24 cellular contexts compared by ENCODE assay signal in the genomic region with DNA sequence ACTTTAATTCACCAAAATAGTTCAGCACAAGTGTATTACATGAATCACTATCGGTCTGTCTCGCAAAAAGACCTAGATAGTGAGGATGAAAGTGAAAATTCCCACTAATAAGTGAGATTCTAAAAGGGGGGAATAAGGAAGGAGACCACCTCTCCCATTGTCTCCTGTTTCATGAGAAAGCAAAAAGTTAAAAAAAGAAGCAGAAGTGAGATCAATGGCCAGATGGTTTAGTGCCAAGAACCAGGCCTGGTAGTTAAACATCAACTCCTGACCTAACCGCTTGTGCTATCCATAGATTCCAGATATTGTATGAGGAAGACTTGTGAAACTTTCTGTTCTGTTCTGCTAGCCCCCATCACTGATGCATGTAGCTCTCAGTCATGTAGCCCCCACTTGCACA.
"Had no signal": no experiment of that assay in that cellular context is flagged by ENCODE, and none has a peak within 500 bp of the region (broad histone marks: within the 10 kb centered on the region; RNA-seq: fewer than 3 reads in every experiment).

No MANE protein-coding gene starts in this region.

- H3K4me3 ChIP-seq: breast epithelium, colonic mucosa, dorsolateral prefrontal cortex, hepatocyte, left ventricle myocardium inferior, thyroid gland, upper lobe of right lung had no signal

- ATAC-seq: activated T-cell treated with anti-CD3 and anti-CD28 coated beads, Interleukin-2, amount 50 U/mL, for 4 hours; natural killer cell treated with Interleukin-12 subunit alpha and Interleukin-12 subunit beta and Interleukin-15 and Interleukin-18, amount 100 ng/mL, for 72 hours; upper lobe of right lung; WTC11 had no signal

- H3K36me3 ChIP-seq: breast epithelium, colonic mucosa, thyroid gland, upper lobe of right lung had no signal

- H3K27ac ChIP-seq: breast epithelium, colonic mucosa, dorsolateral prefrontal cortex, hepatocyte, left ventricle myocardium inferior, thyroid gland, upper lobe of right lung had no signal

- H2AFZ ChIP-seq: hepatocyte had no signal

- H3K79me2 ChIP-seq: hepatocyte had no signal

- H3K27ac Mint-ChIP-seq: activated naive CD8-positive, alpha-beta T cell treated with anti-CD3 and anti-CD28 coated beads for 36 hours; activated T-helper 2 cell treated with anti-CD3 and anti-CD28 coated beads, Interferon-gamma antibody, Interleukin-2, Interleukin-4, amounts not matched to agents 10 μg/mL and 5 μg/mL and 100 μg/mL, durations not matched to agents 14 hours and 24 hours and 36 hours; immature natural killer cell; natural killer cell treated with Interleukin-12 subunit alpha and Interleukin-12 subunit beta and Interleukin-15 and Interleukin-18, amount 100 ng/mL, for 72 hours; progenitor cell of endocrine pancreas; WTC11 had no signal

- H3K9me3 ChIP-seq: thyroid gland had no signal

- DNase-seq: activated CD8-positive, alpha-beta memory T cell treated with anti-CD3 and anti-CD28 coated beads for 24 hours; activated CD8-positive, alpha-beta memory T cell treated with anti-CD3 and anti-CD28 coated beads, Interleukin-2, amount 50 U/mL, for 48 hours; activated naive CD4-positive, alpha-beta T cell; activated naive CD8-positive, alpha-beta T cell treated with anti-CD3 and anti-CD28 coated beads for 36 hours; activated T-cell treated with anti-CD3 and anti-CD28 coated beads, Interleukin-2, amount 50 U/mL, for 4 hours; colonic mucosa; dorsolateral prefrontal cortex; foreskin fibroblast; left ventricle myocardium inferior; mammary epithelial cell; midbrain; stimulated activated CD4-positive, alpha-beta T cell treated with anti-CD3 and anti-CD28 coated beads, Interleukin-4, amount 100 ng/mL, for 24 hours; stimulated activated naive CD4-positive, alpha-beta T cell treated with Interleukin-2 at 50 U/mL for 16 hours; substantia nigra; T1000; thyroid gland; upper lobe of right lung had no signal

- H3K4me1 ChIP-seq: breast epithelium, colonic mucosa, left ventricle myocardium inferior, thyroid gland, upper lobe of right lung had no signal

- H3K4me2 ChIP-seq: hepatocyte had no signal

- H3K27me3 ChIP-seq: breast epithelium, colonic mucosa, dorsolateral prefrontal cortex, hepatocyte, thyroid gland, upper lobe of right lung had no signal
